2 cellular contexts compared by ENCODE assay signal in genomic region chr2:187581125-187581896, GRCh38.
A peak's percentile ranks its signal among the peaks of the same experiment; 100 is the strongest.
TF ChIP-seq lines count a peak whose summit lies in the region.

No MANE protein-coding gene starts in this region.

TF ChIP-seq in A549, 52 proteins besides CTCF, POLR2A, EP300 and RAD21 (continued from another document):
- peak; percentile 92 for TF ChIP-seq SMC3 (IDR thresholded peaks at IDR 0.05)
- no peak for TF ChIP-seq ZFP36 (IDR thresholded peaks at IDR 0.05; ENCODE audit: borderline replicate concordance, partially characterized antibody)
- peak; percentile 73 for TF ChIP-seq MAFK (IDR thresholded peaks at IDR 0.05; ENCODE audit: partially characterized antibody)
- TF ChIP-seq E2F6 (IDR thresholded peaks at IDR 0.05; ENCODE audit: borderline replicate concordance, low read depth) = 0 out of 2 replicates have a peak, but pooled peaks have one; percentile 6
- no peak for TF ChIP-seq HOXB5 (CRISPR knock-in tag; IDR thresholded peaks at IDR 0.05)
- TF ChIP-seq NPAS2 (CRISPR knock-in tag; IDR thresholded peaks at IDR 0.05; ENCODE audit: borderline replicate concordance) = no peak

TF ChIP-seq in HepG2, 621 proteins besides CTCF, POLR2A, EP300 and RAD21 (continued from another document and continues in another):
- TF ChIP-seq AHR (CRISPR knock-in tag; IDR thresholded peaks at IDR 0.05) (no peak), IRF2 (CRISPR knock-in tag; IDR thresholded peaks at IDR 0.05) (0 out of 2 replicates have a peak, but pooled peaks have one; percentile 23), PITX1 (CRISPR knock-in tag; IDR thresholded peaks at IDR 0.05) (no peak), TIGD3 (CRISPR knock-in tag; IDR thresholded peaks at IDR 0.05; ENCODE audit: borderline replicate concordance) (no peak), ZNF670 (CRISPR knock-in tag; IDR thresholded peaks at IDR 0.05; ENCODE audit: borderline replicate concordance) (no peak), ZNF331 (CRISPR knock-in tag; IDR thresholded peaks at IDR 0.05) (0 out of 2 replicates have a peak, but pooled peaks have one; percentile 19), ARID3A (IDR thresholded peaks at IDR 0.05; ENCODE audit: low read depth, low read length) (peak; percentile 83), ELF3 (CRISPR knock-in tag; IDR thresholded peaks at IDR 0.05) (peak; percentile 62), ZSCAN30 (CRISPR knock-in tag; IDR thresholded peaks at IDR 0.05) (no peak), ASH2L (IDR thresholded peaks at IDR 0.05; ENCODE audit: insufficient read length, low read depth, low read length) (peak; percentile 33), RXRB (CRISPR knock-in tag; IDR thresholded peaks at IDR 0.05; ENCODE audit: borderline replicate concordance) (0 out of 2 replicates have a peak, but pooled peaks have one; percentile 24), ZNF274 (CRISPR knock-in tag; IDR thresholded peaks at IDR 0.05) (no peak), ONECUT2 (CRISPR knock-in tag; IDR thresholded peaks at IDR 0.05) (peak; percentile 73; the same call in 1 of the 2 replicates), ZNF788 (CRISPR knock-in tag; IDR thresholded peaks at IDR 0.05; ENCODE audit: borderline replicate concordance) (no peak), ZNF839 (CRISPR knock-in tag; IDR thresholded peaks at IDR 0.05; ENCODE audit: borderline replicate concordance) (no peak), NR2F6 (IDR thresholded peaks at IDR 0.05) (no peak), NR2F6 (CRISPR knock-in tag; IDR thresholded peaks at IDR 0.05) (0 out of 2 replicates have a peak, but pooled peaks have one; percentile 21), ZNF660 (CRISPR knock-in tag; IDR thresholded peaks at IDR 0.05; ENCODE audit: borderline replicate concordance, low read depth) (no peak), ZNF225 (CRISPR knock-in tag; IDR thresholded peaks at IDR 0.05) (no peak), ZNF614 (CRISPR knock-in tag; IDR thresholded peaks at IDR 0.05; ENCODE audit: borderline replicate concordance) (0 out of 2 replicates have a peak, but pooled peaks have one; percentile 42), MTA1 (CRISPR knock-in tag; IDR thresholded peaks at IDR 0.05; ENCODE audit: borderline replicate concordance) (no peak), SNAI1 (CRISPR knock-in tag; IDR thresholded peaks at IDR 0.05; ENCODE audit: borderline replicate concordance) (no peak), KDM5A (IDR thresholded peaks at IDR 0.05; ENCODE audit: borderline replicate concordance, low read length) (peak; percentile 34; the same call in 1 of the 2 replicates), SAP130 (CRISPR knock-in tag; IDR thresholded peaks at IDR 0.05; ENCODE audit: low read depth) (no peak), ZNF264 (CRISPR knock-in tag; IDR thresholded peaks at IDR 0.05) (no peak), ZNF724P (CRISPR knock-in tag; IDR thresholded peaks at IDR 0.05; ENCODE audit: borderline replicate concordance) (no peak), ZNF772 (CRISPR knock-in tag; IDR thresholded peaks at IDR 0.05) (no peak), BCL6 (CRISPR knock-in tag; IDR thresholded peaks at IDR 0.05) (peak; percentile 24; the same call in 1 of the 2 replicates), SALL1 (CRISPR knock-in tag; IDR thresholded peaks at IDR 0.05) (no peak), ZKSCAN8 (CRISPR knock-in tag; IDR thresholded peaks at IDR 0.05; ENCODE audit: borderline replicate concordance) (no peak), ATF7 (IDR thresholded peaks at IDR 0.05) (no peak), ATF7 (CRISPR knock-in tag; IDR thresholded peaks at IDR 0.05) (no peak), ARID5B (CRISPR knock-in tag; IDR thresholded peaks at IDR 0.05) (0 out of 2 replicates have a peak, but pooled peaks have one; percentile 28), KAT2B (IDR thresholded peaks at IDR 0.05; ENCODE audit: borderline replicate concordance, low read depth, low read length) (peak; percentile 51; the same call in 1 of the 2 replicates), ZNF550 (CRISPR knock-in tag; IDR thresholded peaks at IDR 0.05; ENCODE audit: borderline replicate concordance) (no peak), NR3C1 (CRISPR knock-in tag; IDR thresholded peaks at IDR 0.05) (no peak), FOXC1 (CRISPR knock-in tag; IDR thresholded peaks at IDR 0.05; ENCODE audit: borderline replicate concordance) (no peak), ZSCAN29 (CRISPR knock-in tag; conservative IDR thresholded peaks at IDR 0.05) (no peak), STAG1 (CRISPR knock-in tag; IDR thresholded peaks at IDR 0.05) (peak; percentile 51), ZSCAN20 (CRISPR knock-in tag; IDR thresholded peaks at IDR 0.05; ENCODE audit: borderline replicate concordance) (no peak), CREB1 (IDR thresholded peaks at IDR 0.05) (no peak), CREB1 (CRISPR knock-in tag; IDR thresholded peaks at IDR 0.05) (peak; percentile 51)
- TF ChIP-seq, protein P1, sequence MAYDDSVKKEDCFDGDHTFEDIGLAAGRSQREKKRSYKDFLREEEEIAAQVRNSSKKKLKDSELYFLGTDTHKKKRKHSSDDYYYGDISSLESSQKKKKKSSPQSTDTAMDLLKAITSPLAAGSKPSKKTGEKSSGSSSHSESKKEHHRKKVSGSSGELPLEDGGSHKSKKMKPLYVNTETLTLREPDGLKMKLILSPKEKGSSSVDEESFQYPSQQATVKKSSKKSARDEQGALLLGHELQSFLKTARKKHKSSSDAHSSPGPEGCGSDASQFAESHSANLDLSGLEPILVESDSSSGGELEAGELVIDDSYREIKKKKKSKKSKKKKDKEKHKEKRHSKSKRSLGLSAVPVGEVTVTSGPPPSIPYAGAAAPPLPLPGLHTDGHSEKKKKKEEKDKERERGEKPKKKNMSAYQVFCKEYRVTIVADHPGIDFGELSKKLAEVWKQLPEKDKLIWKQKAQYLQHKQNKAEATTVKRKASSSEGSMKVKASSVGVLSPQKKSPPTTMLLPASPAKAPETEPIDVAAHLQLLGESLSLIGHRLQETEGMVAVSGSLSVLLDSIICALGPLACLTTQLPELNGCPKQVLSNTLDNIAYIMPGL (CRISPR knock-in tag; IDR thresholded peaks at IDR 0.05; ENCODE audit: borderline replicate concordance in 1 of 2, low read depth in 1 of 2) = peak in 1 of 2 experiments; percentile 46; a peak in 1 of 4 replicates
- TF ChIP-seq, protein P2, sequence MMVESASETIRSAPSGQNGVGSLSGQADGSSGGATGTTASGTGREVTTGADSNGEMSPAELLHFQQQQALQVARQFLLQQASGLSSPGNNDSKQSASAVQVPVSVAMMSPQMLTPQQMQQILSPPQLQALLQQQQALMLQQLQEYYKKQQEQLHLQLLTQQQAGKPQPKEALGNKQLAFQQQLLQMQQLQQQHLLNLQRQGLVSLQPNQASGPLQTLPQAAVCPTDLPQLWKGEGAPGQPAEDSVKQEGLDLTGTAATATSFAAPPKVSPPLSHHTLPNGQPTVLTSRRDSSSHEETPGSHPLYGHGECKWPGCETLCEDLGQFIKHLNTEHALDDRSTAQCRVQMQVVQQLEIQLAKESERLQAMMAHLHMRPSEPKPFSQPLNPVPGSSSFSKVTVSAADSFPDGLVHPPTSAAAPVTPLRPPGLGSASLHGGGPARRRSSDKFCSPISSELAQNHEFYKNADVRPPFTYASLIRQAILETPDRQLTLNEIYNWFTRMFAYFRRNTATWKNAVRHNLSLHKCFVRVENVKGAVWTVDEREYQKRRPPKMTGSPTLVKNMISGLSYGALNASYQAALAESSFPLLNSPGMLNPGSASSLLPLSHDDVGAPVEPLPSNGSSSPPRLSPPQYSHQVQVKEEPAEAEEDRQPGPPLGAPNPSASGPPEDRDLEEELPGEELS (CRISPR knock-in tag; IDR thresholded peaks at IDR 0.05) = no peak
- TF ChIP-seq, protein P3, sequence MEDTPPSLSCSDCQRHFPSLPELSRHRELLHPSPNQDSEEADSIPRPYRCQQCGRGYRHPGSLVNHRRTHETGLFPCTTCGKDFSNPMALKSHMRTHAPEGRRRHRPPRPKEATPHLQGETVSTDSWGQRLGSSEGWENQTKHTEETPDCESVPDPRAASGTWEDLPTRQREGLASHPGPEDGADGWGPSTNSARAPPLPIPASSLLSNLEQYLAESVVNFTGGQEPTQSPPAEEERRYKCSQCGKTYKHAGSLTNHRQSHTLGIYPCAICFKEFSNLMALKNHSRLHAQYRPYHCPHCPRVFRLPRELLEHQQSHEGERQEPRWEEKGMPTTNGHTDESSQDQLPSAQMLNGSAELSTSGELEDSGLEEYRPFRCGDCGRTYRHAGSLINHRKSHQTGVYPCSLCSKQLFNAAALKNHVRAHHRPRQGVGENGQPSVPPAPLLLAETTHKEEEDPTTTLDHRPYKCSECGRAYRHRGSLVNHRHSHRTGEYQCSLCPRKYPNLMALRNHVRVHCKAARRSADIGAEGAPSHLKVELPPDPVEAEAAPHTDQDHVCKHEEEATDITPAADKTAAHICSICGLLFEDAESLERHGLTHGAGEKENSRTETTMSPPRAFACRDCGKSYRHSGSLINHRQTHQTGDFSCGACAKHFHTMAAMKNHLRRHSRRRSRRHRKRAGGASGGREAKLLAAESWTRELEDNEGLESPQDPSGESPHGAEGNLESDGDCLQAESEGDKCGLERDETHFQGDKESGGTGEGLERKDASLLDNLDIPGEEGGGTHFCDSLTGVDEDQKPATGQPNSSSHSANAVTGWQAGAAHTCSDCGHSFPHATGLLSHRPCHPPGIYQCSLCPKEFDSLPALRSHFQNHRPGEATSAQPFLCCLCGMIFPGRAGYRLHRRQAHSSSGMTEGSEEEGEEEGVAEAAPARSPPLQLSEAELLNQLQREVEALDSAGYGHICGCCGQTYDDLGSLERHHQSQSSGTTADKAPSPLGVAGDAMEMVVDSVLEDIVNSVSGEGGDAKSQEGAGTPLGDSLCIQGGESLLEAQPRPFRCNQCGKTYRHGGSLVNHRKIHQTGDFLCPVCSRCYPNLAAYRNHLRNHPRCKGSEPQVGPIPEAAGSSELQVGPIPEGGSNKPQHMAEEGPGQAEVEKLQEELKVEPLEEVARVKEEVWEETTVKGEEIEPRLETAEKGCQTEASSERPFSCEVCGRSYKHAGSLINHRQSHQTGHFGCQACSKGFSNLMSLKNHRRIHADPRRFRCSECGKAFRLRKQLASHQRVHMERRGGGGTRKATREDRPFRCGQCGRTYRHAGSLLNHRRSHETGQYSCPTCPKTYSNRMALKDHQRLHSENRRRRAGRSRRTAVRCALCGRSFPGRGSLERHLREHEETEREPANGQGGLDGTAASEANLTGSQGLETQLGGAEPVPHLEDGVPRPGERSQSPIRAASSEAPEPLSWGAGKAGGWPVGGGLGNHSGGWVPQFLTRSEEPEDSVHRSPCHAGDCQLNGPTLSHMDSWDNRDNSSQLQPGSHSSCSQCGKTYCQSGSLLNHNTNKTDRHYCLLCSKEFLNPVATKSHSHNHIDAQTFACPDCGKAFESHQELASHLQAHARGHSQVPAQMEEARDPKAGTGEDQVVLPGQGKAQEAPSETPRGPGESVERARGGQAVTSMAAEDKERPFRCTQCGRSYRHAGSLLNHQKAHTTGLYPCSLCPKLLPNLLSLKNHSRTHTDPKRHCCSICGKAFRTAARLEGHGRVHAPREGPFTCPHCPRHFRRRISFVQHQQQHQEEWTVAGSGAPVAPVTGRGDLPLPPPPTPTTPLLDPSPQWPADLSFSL (CRISPR knock-in tag; IDR thresholded peaks at IDR 0.05) = no peak
- TF ChIP-seq, protein P4, sequence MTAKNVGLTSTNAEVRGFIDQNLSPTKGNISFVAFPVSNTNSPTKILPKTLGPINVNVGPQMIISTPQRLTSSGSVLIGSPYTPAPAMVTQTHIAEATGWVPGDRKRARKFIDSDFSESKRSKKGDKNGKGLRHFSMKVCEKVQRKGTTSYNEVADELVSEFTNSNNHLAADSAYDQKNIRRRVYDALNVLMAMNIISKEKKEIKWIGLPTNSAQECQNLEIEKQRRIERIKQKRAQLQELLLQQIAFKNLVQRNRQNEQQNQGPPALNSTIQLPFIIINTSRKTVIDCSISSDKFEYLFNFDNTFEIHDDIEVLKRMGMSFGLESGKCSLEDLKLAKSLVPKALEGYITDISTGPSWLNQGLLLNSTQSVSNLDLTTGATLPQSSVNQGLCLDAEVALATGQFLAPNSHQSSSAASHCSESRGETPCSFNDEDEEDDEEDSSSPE (CRISPR knock-in tag; IDR thresholded peaks at IDR 0.05) = 0 out of 2 replicates have a peak, but pooled peaks have one; percentile 7
